In the genomic region with DNA sequence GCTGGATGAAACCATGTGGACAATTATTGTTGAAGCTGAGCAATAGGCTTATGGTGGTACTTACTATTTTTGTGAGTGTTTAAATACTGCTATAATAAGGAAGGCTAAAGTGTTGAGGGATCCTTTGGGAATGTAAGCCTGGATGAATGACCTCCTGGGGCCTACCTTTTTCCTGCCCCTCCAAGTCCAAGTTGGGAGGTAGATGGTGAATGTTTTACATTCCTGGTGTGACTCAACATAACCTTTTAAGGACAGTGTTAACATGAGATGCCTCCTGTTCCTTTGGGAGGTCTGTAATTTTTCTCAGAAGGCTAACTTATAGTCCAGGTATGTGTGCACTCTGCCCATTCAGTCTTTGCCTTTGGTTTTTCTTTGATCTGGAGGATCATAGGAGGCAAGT, we compare ENCODE assay signal across 27 cellular contexts.
DNase-seq lines count a peak whose midpoint lies in the region; ATAC-seq, FAIRE-seq and TF ChIP-seq lines count a peak whose summit lies in the region.
"Had no signal": no experiment of that assay in that cellular context is flagged by ENCODE, and none has a peak within 500 bp of the region (broad histone marks: within the 10 kb centered on the region; RNA-seq: fewer than 3 reads in every experiment).

No MANE protein-coding gene starts in this region.

- H2BK5ac ChIP-seq in H1 (ENCODE audit: low read depth, low read length) (no peak overlapping the region), mesendoderm (ENCODE audit: low read length) (no peak overlapping the region)

- H3K23me2 ChIP-seq in H1 (ENCODE audit: low read depth, low read length): no peaks in the 10 kb centered on the region

- no peak overlapping the region for H3K56ac ChIP-seq in H1 (replicated peaks; ENCODE audit: insufficient read length, low read depth, low read length)
- H3K56ac ChIP-seq in mesendoderm (ENCODE audit: low read length): no peak overlapping the region

- H3K36me3 ChIP-seq in H7 (replicated peaks; ENCODE audit: control insufficient read depth, insufficient read depth, low read length): no peaks in the 10 kb centered on the region
- no peaks in the 10 kb centered on the region for H3K36me3 ChIP-seq in H1 (ENCODE audit: control insufficient read depth in 2 of 4, insufficient read depth in 4 of 4, low read length in 3 of 4)
- no peaks in the 10 kb centered on the region for H3K36me3 ChIP-seq in iPS DF 6.9 (ENCODE audit: control insufficient read depth, insufficient read depth, low read length)
- H3K36me3 ChIP-seq in mesendoderm (ENCODE audit: control insufficient read depth, insufficient read depth, low read length): no peaks in the 10 kb centered on the region
- H3K36me3 ChIP-seq: HAP-1, MG63 had no signal

- H2BK120ac ChIP-seq in H1 (replicated peaks; ENCODE audit: low read depth, low read length): no peak overlapping the region
- H2BK120ac ChIP-seq in mesendoderm (ENCODE audit: low read depth, low read length): no peak overlapping the region

- H3K4me1 ChIP-seq in H1 (replicated peaks in 1 of 4; ENCODE audit: control insufficient read depth in 3 of 4, insufficient read depth in 4 of 4, low read length in 3 of 4): peaks cover 1 to 6% (median 3%) of the 10 kb centered on the region in 4 experiments; a peak in 6 of 7 replicates
- peaks cover 2% of the 10 kb centered on the region; the same call in 1 of the 2 replicates for H3K4me1 ChIP-seq in iPS DF 6.9 (ENCODE audit: control insufficient read depth, insufficient read depth, low read length)
- peaks cover 6% of the 10 kb centered on the region for H3K4me1 ChIP-seq in mesendoderm (ENCODE audit: control insufficient read depth, low read depth, low read length)
- H3K4me1 ChIP-seq: HAP-1 had no signal

- TF ChIP-seq CTCF in H1 (IDR thresholded peaks at IDR 0.05; ENCODE audit: control extremely low read depth in 1 of 3, insufficient read depth in 1 of 3, low read depth in 1 of 3, low read length in 3 of 3): no peak

- H2BK20ac ChIP-seq in H1 (ENCODE audit: low read length): no peak overlapping the region

- H2BK15ac ChIP-seq in H1 (ENCODE audit: low read length) (no peak overlapping the region), mesendoderm (replicated peaks; ENCODE audit: low read depth) (no peak overlapping the region)

- ATAC-seq in HG02588 (IDR thresholded peaks at IDR 0.05; ENCODE audit: unreplicated experiment): no peak

- H3K9ac ChIP-seq in H1 (replicated peaks in 1 of 4; ENCODE audit: extremely low read depth in 1 of 4, low read depth in 3 of 4, low read length in 3 of 4): no peak overlapping the region
- no peak overlapping the region for H3K9ac ChIP-seq in mesendoderm (ENCODE audit: low read length)

- no peak overlapping the region for H2AK5ac ChIP-seq in H1 (ENCODE audit: low read depth, low read length)
- no peak overlapping the region for H2AK5ac ChIP-seq in mesendoderm (ENCODE audit: low read length)

- CTCF ChIA-PET in H1 (lab: Charles Lee; ENCODE audit: partially characterized antibody): interaction anchor here (1.5 kb wide), 1 partner anchor 38 kb away, joined by 3 read pairs; no protein-coding TSS in a partner anchor

- H2BK12ac ChIP-seq in H1 (ENCODE audit: low read depth, low read length): peak overlapping the region; percentile 50; the same call in 1 of the 2 replicates

- no peak overlapping the region for H2AFZ ChIP-seq in H1 (ENCODE audit: low read length)
- H2AFZ ChIP-seq: PC-9 had no signal

- POLR2A ChIA-PET in H1 (lab: Charles Lee; ENCODE audit: partially characterized antibody): no interaction called here

- no peak for TF ChIP-seq RAD21 in H1 (IDR thresholded peaks at IDR 0.05 in 1 of 2, conservative IDR thresholded peaks at IDR 0.05 in 1 of 2; ENCODE audit: low read depth in 2 of 2, low read length in 2 of 2)

- TF ChIP-seq EP300 in H1 (IDR thresholded peaks at IDR 0.05; ENCODE audit: borderline replicate concordance in 1 of 2, low read depth in 2 of 2, low read length in 2 of 2): no peak

- H3K79me1 ChIP-seq in H1 (ENCODE audit: low read depth, low read length) (no peaks in the 10 kb centered on the region), mesendoderm (ENCODE audit: low read length) (no peaks in the 10 kb centered on the region)

- no peak overlapping the region for H3K18ac ChIP-seq in H1 (ENCODE audit: extremely low read depth, low read length)
- no peak overlapping the region for H3K18ac ChIP-seq in mesendoderm (ENCODE audit: low read length)

- no peak overlapping the region for H3K14ac ChIP-seq in H1 (ENCODE audit: insufficient read length)

- H3K4me3 ChIP-seq in H7 (ENCODE audit: insufficient read depth, low read depth, low read length): no peak overlapping the region
- no peak overlapping the region for H3K4me3 ChIP-seq in H1 (ENCODE audit: extremely low read depth in 1 of 4, insufficient read depth in 2 of 4, low read depth in 3 of 4, low read length in 4 of 4)
- no peak overlapping the region for H3K4me3 ChIP-seq in iPS DF 6.9 (ENCODE audit: low read length)
- H3K4me3 ChIP-seq in mesendoderm (ENCODE audit: low read length): no peak overlapping the region
- H3K4me3 ChIP-seq: HAP-1, MG63, PC-9 had no signal

- no peak overlapping the region for H4K91ac ChIP-seq in H1 (replicated peaks; ENCODE audit: insufficient read length, low read length)

- H3K4ac ChIP-seq in H1 (replicated peaks; ENCODE audit: insufficient read length, low read depth, low read length) (no peak overlapping the region), mesendoderm (ENCODE audit: low read depth, low read length) (no peak overlapping the region)

- H3K79me2 ChIP-seq in H1 (ENCODE audit: control insufficient read depth in 1 of 2, insufficient read depth in 2 of 2, low read length in 2 of 2): no peaks in the 10 kb centered on the region
- no peaks in the 10 kb centered on the region for H3K79me2 ChIP-seq in mesendoderm (ENCODE audit: control insufficient read depth, insufficient read depth, low read length)

- no peak overlapping the region for H3K27ac ChIP-seq in H1 (ENCODE audit: low read depth, low read length)
- no peak overlapping the region for H3K27ac ChIP-seq in iPS DF 6.9 (ENCODE audit: low read length)
- H3K27ac ChIP-seq in mesendoderm (ENCODE audit: low read depth, low read length): no peak overlapping the region
- H3K27ac ChIP-seq: PC-9 had no signal

- H3K27me3 ChIP-seq in H7 (ENCODE audit: control insufficient read depth, insufficient read depth, low read length) (no peaks in the 10 kb centered on the region), H1 (replicated peaks in 1 of 4; ENCODE audit: control insufficient read depth in 3 of 4, extremely low read depth in 1 of 4, insufficient read depth in 3 of 4, low read length in 3 of 4) (no peaks in the 10 kb centered on the region), iPS DF 6.9 (ENCODE audit: control insufficient read depth, insufficient read depth, low read length) (no peaks in the 10 kb centered on the region), mesendoderm (ENCODE audit: insufficient read depth, low read length, poor library complexity) (no peaks in the 10 kb centered on the region)
- H3K27me3 ChIP-seq: MG63 had no signal

- H4K8ac ChIP-seq in H1 (ENCODE audit: extremely low read depth, insufficient read depth, low read length) (no peak overlapping the region), mesendoderm (ENCODE audit: low read depth, low read length) (no peak overlapping the region)

- H4K20me1 ChIP-seq in H1 (replicated peaks in 1 of 2; ENCODE audit: control insufficient read depth in 1 of 2, insufficient read depth in 2 of 2, low read length in 2 of 2): no peaks in the 10 kb centered on the region

- H3K4me2 ChIP-seq in H1 (ENCODE audit: insufficient read depth in 1 of 2, low read depth in 2 of 2, low read length in 2 of 2) (no peak overlapping the region), mesendoderm (ENCODE audit: low read length) (no peak overlapping the region)
- H3K4me2 ChIP-seq: PC-9 had no signal

- H3K23ac ChIP-seq in H1 (ENCODE audit: insufficient read length): no peak overlapping the region
- no peak overlapping the region for H3K23ac ChIP-seq in mesendoderm (ENCODE audit: low read length)

- no peak for TF ChIP-seq POLR2A in H1 (IDR thresholded peaks at IDR 0.05; ENCODE audit: control extremely low read depth in 1 of 2, low read depth in 2 of 2, low read length in 2 of 2)

- H3K9me3 ChIP-seq in H1 (ENCODE audit: insufficient read depth in 2 of 2, low read depth in 1 of 2, low read length in 1 of 2): no peaks in the 10 kb centered on the region
- no peaks in the 10 kb centered on the region for H3K9me3 ChIP-seq in iPS DF 6.9 (ENCODE audit: control insufficient read depth, insufficient read depth, low read length)
- H3K9me3 ChIP-seq: HAP-1, MG63 had no signal

- no peak overlapping the region for H4K5ac ChIP-seq in H1 (ENCODE audit: insufficient read length, low read depth, low read length)
- H4K5ac ChIP-seq in mesendoderm (ENCODE audit: low read length): no peak overlapping the region

- peak; percentile 91 for FAIRE-seq in H1 (lab: Jason Lieb, UNC)
- FAIRE-seq: GM12892 had no signal

- DNase-seq in H7 (peak; percentile 9), H1 (ENCODE audit: low read depth in 1 of 2, low spot score in 2 of 2) (peak in 1 of 2 experiments; percentile 9), iPS DF 6.9 (ENCODE audit: low read depth, low spot score) (peak; percentile 33), mesendoderm (peak; percentile 88), SHP77 (lab: John Stamatoyannopoulos, UW) (no peak), NCI-H146 treated with DMSO at 0.1 percent for 48 hours (lab: John Stamatoyannopoulos, UW; ENCODE audit: unreplicated experiment) (no peak)
- DNase-seq in activated effector memory CD4-positive, alpha-beta T cell treated with Interleukin-2 at 50 U/mL for 16 hours: no peak
- DNase-seq: 8988T; ACHN; CD4-positive, CD25-positive, alpha-beta regulatory T cell; DMS153; DND-41; HFFc6; IMR-90; KG1; MG63; NCI-H1105 treated with DMSO at 0.1 percent for 48 hours; NCI-H146; NCI-H2029; NCI-H446; NCI-H524 treated with DMSO at 0.1 percent for 48 hours; NCI-H774; PC-9; Right ventricle myocardium superior had no signal

TF ChIP-seq in H1, 55 proteins besides CTCF, POLR2A, EP300 and RAD21:
- TF ChIP-seq SRF (IDR thresholded peaks at IDR 0.05; ENCODE audit: low read depth, low read length): peak; percentile 51; the same call in 1 of the 2 replicates
- TF ChIP-seq TEAD4 (IDR thresholded peaks at IDR 0.05; ENCODE audit: low read depth, low read length): peak; percentile 88
- no peak for TF ChIP-seq CREB1 (IDR thresholded peaks at IDR 0.05)
- TF ChIP-seq, protein P1, sequence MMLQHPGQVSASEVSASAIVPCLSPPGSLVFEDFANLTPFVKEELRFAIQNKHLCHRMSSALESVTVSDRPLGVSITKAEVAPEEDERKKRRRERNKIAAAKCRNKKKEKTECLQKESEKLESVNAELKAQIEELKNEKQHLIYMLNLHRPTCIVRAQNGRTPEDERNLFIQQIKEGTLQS (IDR thresholded peaks at IDR 0.05; ENCODE audit: insufficient read depth, low read depth, low read length): no peak
- no peak for TF ChIP-seq CHD1 (IDR thresholded peaks at IDR 0.05; ENCODE audit: low read depth, low read length)

Comparison
In these comparisons a context has a peak if more than half of its experiments do, and no peak if none do; other contexts are left out.
1. DNase-seq: peak in H7 (single experiment), iPS DF 6.9 (single experiment) and mesendoderm (single experiment); none in SHP77 (0 of 2), NCI-H146 treated with DMSO at 0.1 percent for 48 hours (single experiment) and activated effector memory CD4-positive, alpha-beta T cell treated with Interleukin-2 at 50 U/mL for 16 hours (single experiment).